8 cellular contexts compared by ENCODE assay signal in genomic region chr17:80101160-80101945, GRCh38. TPM values are rescaled to one million over a fixed set of nuclear protein-coding genes. Genes with fewer than 3 reads are reported as not detected.
DNase-seq lines count a peak whose midpoint lies in the region; ATAC-seq and TF ChIP-seq lines count a peak whose summit lies in the region.

Gene GAA (plus strand): TSS chr17:80101581. CDS start chr17:80104587, 3,006 bp downstream.

- H3K27me3 ChIP-seq in SJCRH30 (no peaks in the 10 kb centered on the region), neuronal stem cell (ENCODE audit: control insufficient read depth in 3 of 3, insufficient read depth in 3 of 3, low read depth in 1 of 3, low read length in 3 of 3) (no peaks in the 10 kb centered on the region)

- TF ChIP-seq CTCF in LNCAP (IDR thresholded peaks at IDR 0.05) (peak; percentile 86), subcutaneous adipose tissue (IDR thresholded peaks at IDR 0.05; ENCODE audit: low read depth) (no peak)

- H3K4me1 ChIP-seq in SJCRH30, result peaks cover 42% of the 10 kb centered on the region
- H3K4me1 ChIP-seq in neuronal stem cell (ENCODE audit: control insufficient read depth in 2 of 2, insufficient read depth in 1 of 2, low read depth in 1 of 2, low read length in 2 of 2), result peaks cover 7 to 21% of the 10 kb centered on the region in 2 donors

- peak; percentile 39 for ATAC-seq in GM21717 (IDR thresholded peaks at IDR 0.05; ENCODE audit: unreplicated experiment)

- WGBS in neuronal stem cell (ENCODE audit: extremely low coverage in 2 of 2, insufficient read length in 2 of 2, insufficient replicate concordance in 1 of 2), 2 donors, result no CpG with 5 or more reads among the region's 107 CpGs

- H4K8ac ChIP-seq in neuronal stem cell (ENCODE audit: low read depth, low read length), result no peak within 1 kb of the TSS

- H3K79me1 ChIP-seq in neuronal stem cell (ENCODE audit: low read depth, low read length), result peaks cover 15% of the 10 kb centered on the region

- H3K9me3 ChIP-seq in SJCRH30 (replicated peaks), result no peaks in the 10 kb centered on the region
- H3K9me3 ChIP-seq in neuronal stem cell (replicated peaks in 1 of 2; ENCODE audit: control insufficient read depth in 2 of 2, insufficient read depth in 1 of 2, low read depth in 1 of 2, low read length in 2 of 2), result no peaks in the 10 kb centered on the region

- peak within 1 kb of the TSS; percentile 95 for H3K4me2 ChIP-seq in neuronal stem cell (ENCODE audit: insufficient read depth, low read length, poor library complexity, severe bottlenecking)

- H3K14ac ChIP-seq in neuronal stem cell (ENCODE audit: low read length), result peak within 1 kb of the TSS; percentile 89

- H3K9ac ChIP-seq in neuronal stem cell (ENCODE audit: low read depth, low read length, poor library complexity), result peak within 1 kb of the TSS; percentile 100

- peak within 1 kb of the TSS; percentile 93 for H3K4ac ChIP-seq in neuronal stem cell (ENCODE audit: low read length)

- no peak within 1 kb of the TSS for H4K91ac ChIP-seq in neuronal stem cell (ENCODE audit: low read depth, low read length, poor library complexity)

- H2AK5ac ChIP-seq in neuronal stem cell (ENCODE audit: low read depth, low read length), result peak within 1 kb of the TSS; percentile 99

- peak within 1 kb of the TSS; percentile 100 for H3K18ac ChIP-seq in neuronal stem cell (ENCODE audit: low read length)

- DNase-seq in DMS79 (lab: John Stamatoyannopoulos, UW) (peak; percentile 21), SJCRH30 (peak; percentile 93 to 96), foreskin melanocyte (peak; percentile 72), neuronal stem cell (ENCODE audit: low spot score) (peak; percentile 89)
- peak; percentile 80 for DNase-seq in activated gamma-delta T cell treated with anti-CD3 and anti-CD28 coated beads, Interleukin-2, amount 50 U/mL, for 16 hours (ENCODE audit: low read depth)

- peak within 1 kb of the TSS; percentile 93 for H2BK5ac ChIP-seq in neuronal stem cell (ENCODE audit: low read length)

- H2BK120ac ChIP-seq in neuronal stem cell (ENCODE audit: low read depth, low read length), result peak within 1 kb of the TSS; percentile 99

- peak within 1 kb of the TSS; percentile 97 for H2AFZ ChIP-seq in neuronal stem cell (ENCODE audit: low read length)

- H2BK12ac ChIP-seq in neuronal stem cell (ENCODE audit: low read length), result no peak within 1 kb of the TSS

- H3K23ac ChIP-seq in neuronal stem cell (ENCODE audit: low read depth, low read length, poor library complexity), result peak within 1 kb of the TSS; percentile 98

- no peaks in the 10 kb centered on the region for H3K36me3 ChIP-seq in SJCRH30
- H3K36me3 ChIP-seq in neuronal stem cell (replicated peaks in 1 of 2; ENCODE audit: control insufficient read depth in 2 of 2, insufficient read depth in 2 of 2, low read length in 2 of 2), result peaks cover 0 to 3% of the 10 kb centered on the region in 2 donors

- peak within 1 kb of the TSS; percentile 98 for H2BK15ac ChIP-seq in neuronal stem cell (ENCODE audit: low read length)

- H3K27ac ChIP-seq in SJCRH30 (peak within 1 kb of the TSS; percentile 82), neuronal stem cell (replicated peaks; ENCODE audit: low read length) (no peak within 1 kb of the TSS)

- H3K4me3 ChIP-seq in SJCRH30 (peak within 1 kb of the TSS; percentile 73), neuronal stem cell (ENCODE audit: low read length in 2 of 2) (peak within 1 kb of the TSS; percentile 88 to 97)

RNA-seq across cellular contexts. Expression of gene GAA, which starts in this region (rescaled TPM):
- 17.5 and 23.1 TPM in 2 replicates for total RNA-seq in SJCRH30 (2014; rRNA removed; shearing (Covaris generic))
- 50.1 TPM for polyA plus RNA-seq in neuronal stem cell (2013, experiment 1 of 2)
- 49.6 TPM for polyA plus RNA-seq in neuronal stem cell (2013, experiment 2 of 2)
- total RNA-seq in subcutaneous adipose tissue, result 100 to 1,000 TPM in 1 of 4 donors, 10 to 100 TPM in 3; 43.4 to 123 (median 60.2) TPM

Comparison
In these comparisons a context has a peak if more than half of its experiments do, and no peak if none do; other contexts are left out.
1. DNase-seq: peak in every context shown above with its lines; median percentile 94 in SJCRH30; 89 in neuronal stem cell; 80 in activated gamma-delta T cell treated with anti-CD3 and anti-CD28 coated beads, Interleukin-2, amount 50 U/mL, for 16 hours; 72 in foreskin melanocyte; 21 in DMS79.